In genomic region chr19:35000647-35001501, GRCh38 we compare ENCODE assay signal across 1 cellular context.
TF ChIP-seq lines count a peak whose summit lies in the region.

No MANE protein-coding gene starts in this region.

TF ChIP-seq in K562, 482 proteins besides CTCF, POLR2A, EP300 and RAD21 (continued from another document):
- TF ChIP-seq CREM (IDR thresholded peaks at IDR 0.05; ENCODE audit: low read depth) = peak; percentile 26; the same call in 1 of the 2 replicates
- no peak for TF ChIP-seq C11orf30 (IDR thresholded peaks at IDR 0.05; ENCODE audit: low read depth)
- TF ChIP-seq MAZ (CRISPR knock-in tag; conservative IDR thresholded peaks at IDR 0.05 in 1 of 2, IDR thresholded peaks at IDR 0.05 in 1 of 2) = peak; percentile 21 to 55; a peak in 3 of 4 replicates
- TF ChIP-seq, protein P1, sequence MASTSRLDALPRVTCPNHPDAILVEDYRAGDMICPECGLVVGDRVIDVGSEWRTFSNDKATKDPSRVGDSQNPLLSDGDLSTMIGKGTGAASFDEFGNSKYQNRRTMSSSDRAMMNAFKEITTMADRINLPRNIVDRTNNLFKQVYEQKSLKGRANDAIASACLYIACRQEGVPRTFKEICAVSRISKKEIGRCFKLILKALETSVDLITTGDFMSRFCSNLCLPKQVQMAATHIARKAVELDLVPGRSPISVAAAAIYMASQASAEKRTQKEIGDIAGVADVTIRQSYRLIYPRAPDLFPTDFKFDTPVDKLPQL (IDR thresholded peaks at IDR 0.05; ENCODE audit: extremely low read depth, insufficient read length) = no peak
- 0 out of 2 replicates have a peak, but pooled peaks have one; percentile 8 for TF ChIP-seq TEAD4 (IDR thresholded peaks at IDR 0.05; ENCODE audit: low read length)
- no peak for TF ChIP-seq TEAD4 (CRISPR knock-in tag; IDR thresholded peaks at IDR 0.05; ENCODE audit: borderline replicate concordance)
